ENCODE assay signal across 1 cellular context in the genomic region with DNA sequence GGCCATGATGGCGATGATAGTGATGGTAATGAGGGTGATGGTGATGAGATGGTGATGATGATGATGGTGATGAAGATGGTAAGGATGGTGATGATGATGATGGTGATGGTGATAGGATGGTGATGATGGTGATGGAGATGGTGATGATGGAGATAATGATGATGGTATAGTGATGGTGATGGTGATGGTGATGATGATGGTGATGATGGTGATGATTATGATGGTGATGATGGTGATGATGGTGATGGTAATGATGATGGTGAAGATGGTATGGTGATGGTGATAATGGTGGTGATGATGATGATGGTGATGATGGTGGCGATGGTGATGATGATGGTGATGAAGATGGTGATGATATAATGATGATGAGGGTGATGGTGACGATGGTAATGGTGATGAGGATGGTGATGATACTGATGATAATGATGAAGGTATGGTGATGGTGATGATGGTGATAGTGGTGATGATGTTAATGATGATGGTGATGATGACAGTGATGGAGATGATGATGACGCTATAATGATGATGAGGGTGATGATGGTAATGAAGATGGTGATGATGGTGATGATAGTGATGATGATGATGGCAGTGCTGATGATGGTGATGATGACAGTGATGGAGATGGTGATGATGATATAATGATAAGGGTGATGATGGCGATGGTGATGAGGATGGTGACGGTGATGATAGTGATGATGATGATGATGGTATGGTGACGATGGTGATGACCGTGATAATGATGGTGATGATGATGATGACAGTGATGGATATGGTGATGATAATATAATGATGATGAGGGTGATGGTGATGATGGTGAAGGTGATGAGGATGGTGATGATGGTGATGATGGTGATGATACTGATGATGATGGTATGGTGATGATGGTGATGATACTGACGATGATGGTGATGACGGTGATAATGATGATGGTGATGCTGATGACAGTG.
A peak's percentile ranks its signal among the peaks of the same experiment; 100 is the strongest.
TF ChIP-seq lines count a peak whose summit lies in the region.

No MANE protein-coding gene starts in this region.

TF ChIP-seq in HepG2, 621 proteins besides CTCF, POLR2A, EP300 and RAD21 (continued from another document):
- TF ChIP-seq, protein P1, sequence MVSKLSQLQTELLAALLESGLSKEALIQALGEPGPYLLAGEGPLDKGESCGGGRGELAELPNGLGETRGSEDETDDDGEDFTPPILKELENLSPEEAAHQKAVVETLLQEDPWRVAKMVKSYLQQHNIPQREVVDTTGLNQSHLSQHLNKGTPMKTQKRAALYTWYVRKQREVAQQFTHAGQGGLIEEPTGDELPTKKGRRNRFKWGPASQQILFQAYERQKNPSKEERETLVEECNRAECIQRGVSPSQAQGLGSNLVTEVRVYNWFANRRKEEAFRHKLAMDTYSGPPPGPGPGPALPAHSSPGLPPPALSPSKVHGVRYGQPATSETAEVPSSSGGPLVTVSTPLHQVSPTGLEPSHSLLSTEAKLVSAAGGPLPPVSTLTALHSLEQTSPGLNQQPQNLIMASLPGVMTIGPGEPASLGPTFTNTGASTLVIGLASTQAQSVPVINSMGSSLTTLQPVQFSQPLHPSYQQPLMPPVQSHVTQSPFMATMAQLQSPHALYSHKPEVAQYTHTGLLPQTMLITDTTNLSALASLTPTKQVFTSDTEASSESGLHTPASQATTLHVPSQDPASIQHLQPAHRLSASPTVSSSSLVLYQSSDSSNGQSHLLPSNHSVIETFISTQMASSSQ (IDR thresholded peaks at IDR 0.05; ENCODE audit: low read depth): no peak
- TF ChIP-seq, protein P1 (CRISPR knock-in tag; IDR thresholded peaks at IDR 0.05; ENCODE audit: borderline replicate concordance): no peak
- no peak for TF ChIP-seq EED (CRISPR knock-in tag; IDR thresholded peaks at IDR 0.05)
- no peak for TF ChIP-seq PRMT3 (CRISPR knock-in tag; IDR thresholded peaks at IDR 0.05; ENCODE audit: borderline replicate concordance, low read depth)
- peak; percentile 97 for TF ChIP-seq CREB1 (IDR thresholded peaks at IDR 0.05)
- no peak for TF ChIP-seq CREB1 (CRISPR knock-in tag; IDR thresholded peaks at IDR 0.05)
- TF ChIP-seq ZNF660 (CRISPR knock-in tag; IDR thresholded peaks at IDR 0.05; ENCODE audit: borderline replicate concordance, low read depth): no peak
- TF ChIP-seq, protein P2, sequence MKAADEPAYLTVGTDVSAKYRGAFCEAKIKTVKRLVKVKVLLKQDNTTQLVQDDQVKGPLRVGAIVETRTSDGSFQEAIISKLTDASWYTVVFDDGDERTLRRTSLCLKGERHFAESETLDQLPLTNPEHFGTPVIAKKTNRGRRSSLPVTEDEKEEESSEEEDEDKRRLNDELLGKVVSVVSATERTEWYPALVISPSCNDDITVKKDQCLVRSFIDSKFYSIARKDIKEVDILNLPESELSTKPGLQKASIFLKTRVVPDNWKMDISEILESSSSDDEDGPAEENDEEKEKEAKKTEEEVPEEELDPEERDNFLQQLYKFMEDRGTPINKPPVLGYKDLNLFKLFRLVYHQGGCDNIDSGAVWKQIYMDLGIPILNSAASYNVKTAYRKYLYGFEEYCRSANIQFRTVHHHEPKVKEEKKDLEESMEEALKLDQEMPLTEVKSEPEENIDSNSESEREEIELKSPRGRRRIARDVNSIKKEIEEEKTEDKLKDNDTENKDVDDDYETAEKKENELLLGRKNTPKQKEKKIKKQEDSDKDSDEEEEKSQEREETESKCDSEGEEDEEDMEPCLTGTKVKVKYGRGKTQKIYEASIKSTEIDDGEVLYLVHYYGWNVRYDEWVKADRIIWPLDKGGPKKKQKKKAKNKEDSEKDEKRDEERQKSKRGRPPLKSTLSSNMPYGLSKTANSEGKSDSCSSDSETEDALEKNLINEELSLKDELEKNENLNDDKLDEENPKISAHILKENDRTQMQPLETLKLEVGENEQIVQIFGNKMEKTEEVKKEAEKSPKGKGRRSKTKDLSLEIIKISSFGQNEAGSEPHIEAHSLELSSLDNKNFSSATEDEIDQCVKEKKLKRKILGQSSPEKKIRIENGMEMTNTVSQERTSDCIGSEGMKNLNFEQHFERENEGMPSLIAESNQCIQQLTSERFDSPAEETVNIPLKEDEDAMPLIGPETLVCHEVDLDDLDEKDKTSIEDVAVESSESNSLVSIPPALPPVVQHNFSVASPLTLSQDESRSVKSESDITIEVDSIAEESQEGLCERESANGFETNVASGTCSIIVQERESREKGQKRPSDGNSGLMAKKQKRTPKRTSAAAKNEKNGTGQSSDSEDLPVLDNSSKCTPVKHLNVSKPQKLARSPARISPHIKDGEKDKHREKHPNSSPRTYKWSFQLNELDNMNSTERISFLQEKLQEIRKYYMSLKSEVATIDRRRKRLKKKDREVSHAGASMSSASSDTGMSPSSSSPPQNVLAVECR (CRISPR knock-in tag; IDR thresholded peaks at IDR 0.05; ENCODE audit: borderline replicate concordance): no peak
- no peak for TF ChIP-seq ZNF839 (CRISPR knock-in tag; IDR thresholded peaks at IDR 0.05; ENCODE audit: borderline replicate concordance)
- no peak for TF ChIP-seq ZNF136 (CRISPR knock-in tag; IDR thresholded peaks at IDR 0.05; ENCODE audit: low read depth)
